ENCODE assay signal across 28 cellular contexts in the genomic region with DNA sequence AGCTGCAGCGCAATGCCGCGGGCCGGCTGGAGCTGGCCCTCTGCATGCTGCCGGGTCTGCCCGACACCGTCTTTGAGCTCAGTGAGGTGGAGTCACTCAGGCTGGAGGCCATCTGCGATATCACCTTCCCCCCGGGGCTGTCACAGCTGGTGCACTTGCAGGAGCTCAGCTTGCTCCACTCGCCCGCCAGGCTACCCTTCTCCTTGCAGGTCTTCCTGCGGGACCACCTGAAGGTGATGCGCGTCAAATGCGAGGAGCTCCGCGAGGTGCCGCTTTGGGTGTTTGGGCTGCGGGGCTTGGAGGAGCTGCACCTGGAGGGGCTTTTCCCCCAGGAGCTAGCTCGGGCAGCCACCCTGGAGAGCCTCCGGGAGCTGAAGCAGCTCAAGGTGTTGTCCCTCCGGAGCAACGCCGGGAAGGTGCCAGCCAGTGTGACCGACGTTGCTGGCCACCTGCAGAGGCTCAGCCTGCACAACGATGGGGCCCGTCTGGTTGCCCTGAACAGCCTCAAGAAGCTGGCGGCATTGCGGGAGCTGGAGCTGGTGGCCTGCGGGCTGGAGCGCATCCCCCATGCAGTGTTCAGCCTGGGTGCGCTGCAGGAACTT. TPM values are rescaled to one million over a fixed set of nuclear protein-coding genes. Genes with fewer than 3 reads are reported as not detected.
"Had no signal": no experiment of that assay in that cellular context is flagged by ENCODE, and none has a peak within 500 bp of the region (broad histone marks: within the 10 kb centered on the region; RNA-seq: fewer than 3 reads in every experiment).

No MANE protein-coding gene starts in this region.

- H3K36me3 ChIP-seq: gastrocnemius medialis, tibial artery, uterus had no signal

- H3K4me3 ChIP-seq: esophagus squamous epithelium, gastrocnemius medialis, smooth muscle cell, tibial artery, uterus had no signal

- H3K36me3 Mint-ChIP-seq: activated naive CD8-positive, alpha-beta T cell treated with anti-CD3 and anti-CD28 coated beads, Interleukin-2, amount 10 ng/mL, durations not matched to agents 7 days and 5 days had no signal

- H3K27ac Mint-ChIP-seq: activated B cell treated with CpG ODN at 0.5 μM for 24 hours; activated CD4-positive, alpha-beta memory T cell treated with anti-CD3 and anti-CD28 coated beads for 36 hours; activated CD4-positive, alpha-beta T cell treated with anti-CD3 and anti-CD28 coated beads for 36 hours; activated naive CD4-positive, alpha-beta T cell treated with anti-CD3 and anti-CD28 coated beads for 36 hours; activated naive CD8-positive, alpha-beta T cell treated with anti-CD3 and anti-CD28 coated beads, Interleukin-2, amount 10 ng/mL, durations not matched to agents 7 days and 5 days; endodermal cell; nephron had no signal

- H3K27me3 Mint-ChIP-seq: activated naive CD8-positive, alpha-beta T cell treated with anti-CD3 and anti-CD28 coated beads, Interleukin-2, amount 10 ng/mL, durations not matched to agents 7 days and 5 days had no signal

- DNase-seq: activated B cell treated with CpG ODN at 0.5 μM for 24 hours; activated CD4-positive, alpha-beta memory T cell treated with anti-CD3 and anti-CD28 coated beads for 36 hours; activated CD4-positive, alpha-beta T cell treated with anti-CD3 and anti-CD28 coated beads for 36 hours; activated naive CD4-positive, alpha-beta T cell treated with anti-CD3 and anti-CD28 coated beads for 36 hours; activated naive CD8-positive, alpha-beta T cell treated with anti-CD3 and anti-CD28 coated beads, Interleukin-2, amount 10 ng/mL, durations not matched to agents 7 days and 5 days; activated T-cell treated with anti-CD3 and anti-CD28 coated beads, Interleukin-2, amount 50 U/mL, for 48 hours; amniotic stem cell; cerebellar nuclear complex; cortex of kidney; endodermal cell; esophagus squamous epithelium; gastrocnemius medialis; hippocampal formation; left cardiac atrium; mesenchymal stem cell; stimulated activated CD4-positive, alpha-beta T cell treated with anti-CD3 and anti-CD28 coated beads, Interleukin-2, amount 100 ng/mL, for 48 hours; stimulated activated naive CD4-positive, alpha-beta T cell treated with Interleukin-2 at 50 U/mL for 16 hours; T-helper 9 cell; tibial artery; uterus had no signal

- H3K27ac ChIP-seq: gastrocnemius medialis, tibial artery, uterus had no signal

- H3K4me3 Mint-ChIP-seq: activated B cell treated with CpG ODN at 0.5 μM for 24 hours; activated CD4-positive, alpha-beta memory T cell treated with anti-CD3 and anti-CD28 coated beads for 36 hours; activated CD4-positive, alpha-beta T cell treated with anti-CD3 and anti-CD28 coated beads for 36 hours; activated naive CD4-positive, alpha-beta T cell treated with anti-CD3 and anti-CD28 coated beads for 36 hours; activated naive CD8-positive, alpha-beta T cell treated with anti-CD3 and anti-CD28 coated beads, Interleukin-2, amount 10 ng/mL, durations not matched to agents 7 days and 5 days; endodermal cell had no signal

- H3K9me3 Mint-ChIP-seq: activated B cell treated with CpG ODN at 0.5 μM for 24 hours; activated naive CD4-positive, alpha-beta T cell treated with anti-CD3 and anti-CD28 coated beads for 36 hours; activated naive CD8-positive, alpha-beta T cell treated with anti-CD3 and anti-CD28 coated beads, Interleukin-2, amount 10 ng/mL, durations not matched to agents 7 days and 5 days; endodermal cell; nephron had no signal

- H3K9me3 ChIP-seq: esophagus squamous epithelium, gastrocnemius medialis, tibial artery, uterus had no signal

- H3K27me3 ChIP-seq: uterus had no signal

RNA-seq across cellular contexts. Expression of a gene that starts 11.5 kb away (rescaled TPM):
- total RNA-seq: activated B cell treated with CpG ODN at 0.5 μM for 24 hours; activated CD4-positive, alpha-beta memory T cell treated with anti-CD3 and anti-CD28 coated beads for 36 hours; activated CD4-positive, alpha-beta T cell treated with anti-CD3 and anti-CD28 coated beads for 36 hours; activated naive CD4-positive, alpha-beta T cell treated with anti-CD3 and anti-CD28 coated beads for 36 hours; activated naive CD8-positive, alpha-beta T cell treated with anti-CD3 and anti-CD28 coated beads, Interleukin-2, amount 10 ng/mL, durations not matched to agents 7 days and 5 days; mononuclear cell; T-helper 1 cell treated with Interleukin-12 subunit alpha and Interleukin-12 subunit beta and Interleukin-4 antibody, amounts not matched to agents 30 ng/mL and 1 ng/mL, for 36 hours had no signal

RNA-seq across cellular contexts. Expression of a gene that starts 14.8 kb away (rescaled TPM):
- total RNA-seq: activated B cell treated with CpG ODN at 0.5 μM for 24 hours, esophagus squamous epithelium, sciatic nerve, subcutaneous adipose tissue had no signal

RNA-seq across cellular contexts. Expression of a gene that starts 25.7 kb away (rescaled TPM):
- total RNA-seq: activated B cell treated with CpG ODN at 0.5 μM for 24 hours, bronchial epithelial cell, gastrocnemius medialis, myocyte, subcutaneous adipose tissue had no signal
